Comparison of ENCODE assay signal across 8 cellular contexts in the genomic region with DNA sequence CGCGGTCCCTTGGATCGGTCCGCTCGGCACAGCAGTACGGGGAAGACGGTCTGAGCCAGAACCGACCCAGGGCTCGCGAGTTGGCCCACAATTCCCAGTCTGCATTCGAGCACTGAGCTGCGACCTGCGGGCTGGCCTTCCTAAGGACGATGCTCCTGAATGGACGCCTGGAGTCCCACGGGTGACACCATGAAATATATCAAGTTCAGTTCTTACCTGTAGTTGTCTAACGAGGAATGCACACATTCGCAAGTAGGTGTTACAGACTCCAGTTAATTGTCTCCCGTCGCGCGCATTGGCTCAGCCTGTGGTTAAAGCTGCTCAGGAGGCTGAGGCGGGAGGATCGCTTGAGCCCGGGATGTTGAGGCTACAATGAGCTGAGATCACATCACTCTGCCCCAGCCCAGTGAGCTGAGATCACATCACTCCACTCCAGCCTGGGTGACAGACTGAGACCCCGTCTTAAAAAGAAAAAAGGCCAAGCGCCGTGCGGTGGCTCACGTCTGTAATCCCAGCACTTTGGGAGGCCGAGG. TPM values are rescaled to one million over a fixed set of nuclear protein-coding genes. Genes with fewer than 3 reads are reported as not detected.
DNase-seq lines count a peak whose midpoint lies in the region; ATAC-seq and TF ChIP-seq lines count a peak whose summit lies in the region.

No MANE protein-coding gene starts in this region.

- H3K4me3 Mint-ChIP-seq in activated CD8-positive, alpha-beta memory T cell treated with anti-CD3 and anti-CD28 coated beads, Interleukin-2, amount 10 ng/mL, durations not matched to agents 7 days and 5 days, result peak overlapping the region; percentile 97

- DNase-seq in activated CD8-positive, alpha-beta memory T cell treated with anti-CD3 and anti-CD28 coated beads, Interleukin-2, amount 10 ng/mL, durations not matched to agents 7 days and 5 days, result no peak
- no peak for DNase-seq in activated CD8-positive, alpha-beta memory T cell treated with anti-CD3 and anti-CD28 coated beads for 24 hours
- DNase-seq in amniotic epithelial cell (ENCODE audit: low read depth), result peak; percentile 8
- peak; percentile 33 to 49 for DNase-seq in left colon
- DNase-seq in thyroid gland, result no peak
- DNase-seq in cerebellar nuclear complex (lab: John Stamatoyannopoulos, UW), result no peak
- DNase-seq in T1000 (lab: John Stamatoyannopoulos, UW), result no peak
- DNase-seq in kidney tubule cell (ENCODE audit: low spot score), result no peak

- WGBS in thyroid gland, 2 donors, result 58 to 76% methylated on average over 17 to 29 of the region's 31 CpGs

- TF ChIP-seq POLR2A in thyroid gland (IDR thresholded peaks at IDR 0.05), result no peak

- ATAC-seq in activated CD8-positive, alpha-beta memory T cell treated with anti-CD3 and anti-CD28 coated beads, Interleukin-2, amount 10 ng/mL, durations not matched to agents 7 days and 5 days, result no peak
- ATAC-seq in left colon, result no peak

- no peaks in the 10 kb centered on the region for H3K27me3 Mint-ChIP-seq in activated CD8-positive, alpha-beta memory T cell treated with anti-CD3 and anti-CD28 coated beads, Interleukin-2, amount 10 ng/mL, durations not matched to agents 7 days and 5 days

- no peak for TF ChIP-seq CTCF in thyroid gland (IDR thresholded peaks at IDR 0.05)

- peaks cover 24% of the 10 kb centered on the region for H3K36me3 Mint-ChIP-seq in activated CD8-positive, alpha-beta memory T cell treated with anti-CD3 and anti-CD28 coated beads, Interleukin-2, amount 10 ng/mL, durations not matched to agents 7 days and 5 days

- intact Hi-C loops in left colon (cut with DNase I, micrococcal nuclease), result no loop called here
- intact Hi-C loops in thyroid gland (cut with DNase I), result no loop called here

- no peaks in the 10 kb centered on the region for H3K9me3 Mint-ChIP-seq in activated CD8-positive, alpha-beta memory T cell treated with anti-CD3 and anti-CD28 coated beads, Interleukin-2, amount 10 ng/mL, durations not matched to agents 7 days and 5 days (ENCODE audit: low read depth)

- H3K36me3 ChIP-seq in thyroid gland, result no peaks in the 10 kb centered on the region

- no peaks in the 10 kb centered on the region for H3K27me3 ChIP-seq in thyroid gland

- peak overlapping the region in 2 of 3 donors; percentile 80 to 91 for H3K27ac ChIP-seq in thyroid gland

- H3K4me3 ChIP-seq in thyroid gland (replicated peaks in 1 of 3), result peak overlapping the region; percentile 5 to 68 (median 64)

- peaks cover 3 to 9% of the 10 kb centered on the region in 2 donors for H3K4me1 ChIP-seq in thyroid gland

- H3K4me1 Mint-ChIP-seq in activated CD8-positive, alpha-beta memory T cell treated with anti-CD3 and anti-CD28 coated beads, Interleukin-2, amount 10 ng/mL, durations not matched to agents 7 days and 5 days, result peaks cover 18% of the 10 kb centered on the region

- CTCF ChIA-PET in activated CD8-positive, alpha-beta memory T cell treated with anti-CD3 and anti-CD28 coated beads, Interleukin-2, amount 10 ng/mL, durations not matched to agents 7 days and 5 days (lab: Charles Lee), result interaction anchor here (2.6 to 2.7 kb wide), 2 partner anchors 31 to 178 kb away, joined by 16 to 17 read pairs; a partner anchor contains a TSS

- peak overlapping the region; percentile 78 for H3K27ac Mint-ChIP-seq in activated CD8-positive, alpha-beta memory T cell treated with anti-CD3 and anti-CD28 coated beads, Interleukin-2, amount 10 ng/mL, durations not matched to agents 7 days and 5 days

- H3K9me3 ChIP-seq in thyroid gland, result no peaks in the 10 kb centered on the region

RNA-seq across cellular contexts. Expression of a gene that starts 0.8 kb away (rescaled TPM):
- 1 to 10 TPM; 3.5 TPM for total RNA-seq in activated CD8-positive, alpha-beta memory T cell treated with anti-CD3 and anti-CD28 coated beads, Interleukin-2, amount 10 ng/mL, durations not matched to agents 7 days and 5 days
- 10 to 100 TPM in 1 of 2 donors, 1 to 10 TPM in 1; 9.0 to 11.0 TPM for total RNA-seq in left colon
- total RNA-seq in thyroid gland, result 10 to 100 TPM; 16.4 to 23.9 (median 18.2) TPM

RNA-seq across cellular contexts. Expression of a gene that starts 30.9 kb away (rescaled TPM):
- total RNA-seq in activated CD8-positive, alpha-beta memory T cell treated with anti-CD3 and anti-CD28 coated beads, Interleukin-2, amount 10 ng/mL, durations not matched to agents 7 days and 5 days, result 10 to 100 TPM; 18.3 to 21.7 TPM
- total RNA-seq in left colon (10 to 100 TPM; 17.5 to 18.9 TPM), thyroid gland (10 to 100 TPM; 28.1 to 68.0 (median 46.5) TPM)

Comparison
In these comparisons a context has a peak if more than half of its experiments do, and no peak if none do; other contexts are left out.
1. DNase-seq: peak in amniotic epithelial cell (single experiment) and left colon (2 of 2); none in activated CD8-positive, alpha-beta memory T cell treated with anti-CD3 and anti-CD28 coated beads, Interleukin-2, amount 10 ng/mL, durations not matched to agents 7 days and 5 days (single experiment), activated CD8-positive, alpha-beta memory T cell treated with anti-CD3 and anti-CD28 coated beads for 24 hours (single experiment), thyroid gland (0 of 2), cerebellar nuclear complex (0 of 2), T1000 (single experiment) and kidney tubule cell (single experiment).